Comparison of ENCODE assay signal across 1 cellular context in the genomic region with DNA sequence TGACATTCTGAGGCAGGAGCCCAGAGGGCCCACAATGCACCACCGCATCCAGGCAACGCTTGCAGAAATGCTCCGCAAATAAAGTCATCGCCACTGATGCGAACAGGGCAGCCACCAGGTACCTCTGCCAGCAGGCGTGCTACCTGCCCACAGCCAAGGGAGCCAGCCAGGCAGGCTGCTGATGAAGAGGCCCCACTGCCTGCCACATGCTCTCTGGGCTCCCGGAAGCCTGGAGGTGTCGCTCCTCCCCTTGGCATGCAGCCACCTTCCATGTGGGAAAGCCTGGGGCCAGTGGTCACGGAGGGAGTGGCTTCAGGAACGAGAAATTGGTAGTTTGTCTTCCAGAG.
TF ChIP-seq lines count a peak whose summit lies in the region.

No MANE protein-coding gene starts in this region.

TF ChIP-seq in GM12878, 131 proteins besides CTCF, POLR2A, EP300 and RAD21:
- no peak for TF ChIP-seq IRF3 (IDR thresholded peaks at IDR 0.05)
- TF ChIP-seq TBL1XR1 (IDR thresholded peaks at IDR 0.05; ENCODE audit: low read depth, low read length) = no peak
- TF ChIP-seq HCFC1 (IDR thresholded peaks at IDR 0.05; ENCODE audit: low read length) = no peak
- TF ChIP-seq ZNF622 (IDR thresholded peaks at IDR 0.05) = no peak
- TF ChIP-seq POLR2AphosphoS5 (IDR thresholded peaks at IDR 0.05; ENCODE audit: low read length) = peak; percentile 25; the same call in 1 of the 2 replicates
- TF ChIP-seq BRCA1 (IDR thresholded peaks at IDR 0.05; ENCODE audit: low read depth, low read length) = no peak
- no peak for TF ChIP-seq JUNB (IDR thresholded peaks at IDR 0.05)
- no peak for TF ChIP-seq KLF5 (IDR thresholded peaks at IDR 0.05; ENCODE audit: partially characterized antibody)
